28 cellular contexts compared by ENCODE assay signal in genomic region chr1:100627936-100628335, GRCh38.
A peak's percentile ranks its signal among the peaks of the same experiment; 100 is the strongest.
DNase-seq lines count a peak whose midpoint lies in the region; ATAC-seq, FAIRE-seq and TF ChIP-seq lines count a peak whose summit lies in the region.
"Had no signal": no experiment of that assay in that cellular context is flagged by ENCODE, and none has a peak within 500 bp of the region (broad histone marks: within the 10 kb centered on the region; RNA-seq: fewer than 3 reads in every experiment).

No MANE protein-coding gene starts in this region.

- H3K36me3 ChIP-seq in ascending aorta = no peaks in the 10 kb centered on the region
- no peaks in the 10 kb centered on the region for H3K36me3 ChIP-seq in kidney (ENCODE audit: control insufficient read depth in 1 of 2, insufficient read depth in 2 of 2, low read length in 2 of 2)
- H3K36me3 ChIP-seq in spleen = no peaks in the 10 kb centered on the region
- H3K36me3 ChIP-seq: cardiac muscle cell, heart right ventricle, MG63, thyroid gland had no signal

- DNase-seq in KG1 (lab: John Stamatoyannopoulos, UW) = peak; percentile 55
- DNase-seq in ascending aorta (ENCODE audit: low spot score in 2 of 2) = no peak
- no peak for DNase-seq in kidney
- no peak for DNase-seq in spleen
- no peak for DNase-seq in HCEC 1CT
- DNase-seq: activated CD4-positive, alpha-beta T cell treated with anti-CD3 and anti-CD28 coated beads for 4 hours; activated CD8-positive, alpha-beta memory T cell treated with anti-CD3 and anti-CD28 coated beads for 24 hours; activated naive CD4-positive, alpha-beta T cell; activated T-cell treated with anti-CD3 and anti-CD28 coated beads, Interleukin-2, amount 50 U/mL, for 24 hours; amniotic stem cell; CD4-positive, CD25-positive, alpha-beta regulatory T cell; heart right ventricle; naive B cell; NCI-H1417; NCI-H446 treated with DMSO at 0.1 percent for 48 hours; nucleus accumbens; PC-9; SHP77 treated with DMSO at 0.1 percent for 48 hours; stimulated activated CD4-positive, alpha-beta T cell treated with anti-CD3 and anti-CD28 coated beads, Interleukin-12 subunit alpha, Interleukin-12 subunit beta, amount 100 ng/mL, for 4 hours; thyroid gland had no signal

- no peaks in the 10 kb centered on the region for H3K27me3 ChIP-seq in ascending aorta
- no peaks in the 10 kb centered on the region for H3K27me3 ChIP-seq in spleen (replicated peaks in 1 of 7)
- H3K27me3 ChIP-seq: cardiac muscle cell, heart right ventricle, MG63, thyroid gland had no signal

- peak overlapping the region; percentile 27 to 59 for H3K27ac ChIP-seq in ascending aorta
- peak overlapping the region; percentile 61 to 89 for H3K27ac ChIP-seq in kidney (ENCODE audit: low read depth in 2 of 2, low read length in 2 of 2)
- H3K27ac ChIP-seq in spleen = peak overlapping the region; percentile 21 to 84 (median 76)
- H3K27ac ChIP-seq: cardiac muscle cell, thyroid gland had no signal

- TF ChIP-seq POLR2A in spleen (IDR thresholded peaks at IDR 0.05) = no peak

- intact Hi-C loops in ascending aorta (cut with DNase I) (no loop called here), kidney (cut with DNase I) (loop anchor here (10.0 kb wide), 1 partner anchor 87 kb away; the partner anchor contains the start of gene VCAM1), spleen (cut with DNase I; ENCODE audit: low total_unique reads) (no loop called here)

- no peak for ATAC-seq in HG02642 (IDR thresholded peaks at IDR 0.05; ENCODE audit: poor library complexity, unreplicated experiment)
- no peak for ATAC-seq in HG02884 (IDR thresholded peaks at IDR 0.05; ENCODE audit: unreplicated experiment)
- ATAC-seq in HG02610 (IDR thresholded peaks at IDR 0.05; ENCODE audit: unreplicated experiment) = no peak
- ATAC-seq: K562 had no signal

- WGBS in spleen, 5 donors = 73 to 89% (median 83%) methylated on average over 3 of the region's 3 CpGs

- no peak overlapping the region for H3K9ac ChIP-seq in kidney (ENCODE audit: low read length in 2 of 2)

- H3K4me1 ChIP-seq in ascending aorta (peaks cover 3 to 8% of the 10 kb centered on the region in 2 donors), kidney (ENCODE audit: control insufficient read depth in 1 of 2, insufficient read depth in 1 of 2, low read depth in 1 of 2, low read length in 2 of 2) (peaks cover 14 to 36% of the 10 kb centered on the region in 2 donors), spleen (peaks cover 0 to 34% (median 17%) of the 10 kb centered on the region in 6 donors)
- H3K4me1 ChIP-seq: thyroid gland had no signal

- no peak for TF ChIP-seq CTCF in ascending aorta (IDR thresholded peaks at IDR 0.05)
- TF ChIP-seq CTCF in kidney (IDR thresholded peaks at IDR 0.05; ENCODE audit: borderline replicate concordance, extremely low read depth, insufficient read depth) = no peak
- TF ChIP-seq CTCF in spleen (IDR thresholded peaks at IDR 0.05 in 8 of 11, conservative IDR thresholded peaks at IDR 0.05 in 3 of 11) = no peak

- no peak for FAIRE-seq in kidney (lab: Jason Lieb, UNC)
- FAIRE-seq: D721Med, K562, TTC549 had no signal

- H3K4me3 ChIP-seq in ascending aorta (no peak overlapping the region), kidney (ENCODE audit: low read length in 2 of 2) (no peak overlapping the region), spleen (peak overlapping the region in 1 of 8 donors; percentile 3)
- H3K4me3 ChIP-seq: cardiac muscle cell, heart right ventricle, K562, MG63, PC-9, thyroid gland had no signal

- no peaks in the 10 kb centered on the region for H3K9me3 ChIP-seq in ascending aorta
- H3K9me3 ChIP-seq in kidney (ENCODE audit: control insufficient read depth in 1 of 2, low read length in 2 of 2) = no peaks in the 10 kb centered on the region
- no peaks in the 10 kb centered on the region for H3K9me3 ChIP-seq in spleen
- H3K9me3 ChIP-seq: heart right ventricle, MG63, thyroid gland had no signal
